Comparison of ENCODE assay signal across 1 cellular context in genomic region chr6:30533460-30534294, GRCh38.
TF ChIP-seq lines count a peak whose summit lies in the region.

No MANE protein-coding gene starts in this region.

TF ChIP-seq in GM12878, 131 proteins besides CTCF, POLR2A, EP300 and RAD21 (continued from another document):
- TF ChIP-seq IRF3 (IDR thresholded peaks at IDR 0.05) = no peak
- peak; percentile 68; the same call in 1 of the 2 replicates for TF ChIP-seq FOXK2 (IDR thresholded peaks at IDR 0.05)
